Comparison of ENCODE assay signal across 27 cellular contexts in genomic region chr19:31170046-31170445, GRCh38.
"Had no signal": no experiment of that assay in that cellular context is flagged by ENCODE, and none has a peak within 500 bp of the region (broad histone marks: within the 10 kb centered on the region; RNA-seq: fewer than 3 reads in every experiment).

No MANE protein-coding gene starts in this region.

- H3K27ac Mint-ChIP-seq: natural killer cell treated with Interleukin-12 subunit alpha and Interleukin-12 subunit beta and Interleukin-15 and Interleukin-18, amount 100 ng/mL, for 72 hours; nephron progenitor cell; stimulated activated effector memory CD8-positive, alpha-beta T cell treated with anti-CD3 and anti-CD28 coated beads, Interleukin-12 subunit alpha, Interleukin-12 subunit beta, amount 100 ng/mL, for 72 hours; stimulated activated naive B cell treated with anti-CD40 and anti-IgM and Interleukin-4, amounts not matched to agents 10 μg/mL and 1 μg/mL and 100 μg/mL, for 72 hours; stimulated activated naive CD8-positive, alpha-beta T cell treated with anti-CD3 and anti-CD28 coated beads, Interleukin-15, Interleukin-2, amounts not matched to agents 100 ng/mL and 50 ng/mL, for 24 hours had no signal

- H3K36me3 ChIP-seq: neutrophil, pancreas, prostate gland, right lobe of liver, sigmoid colon, stomach, thoracic aorta, thyroid gland, tibial nerve, upper lobe of left lung, vagina had no signal

- H3K4me1 Mint-ChIP-seq: neural crest cell; stimulated activated naive B cell treated with anti-CD40 and anti-IgM and Interleukin-4, amounts not matched to agents 10 μg/mL and 1 μg/mL and 100 μg/mL, for 72 hours had no signal

- H3K4me1 ChIP-seq: pancreas, prostate gland, right lobe of liver, sigmoid colon, stomach, thyroid gland, tibial nerve, upper lobe of left lung, vagina had no signal

- H3K36me3 Mint-ChIP-seq: natural killer cell treated with Interleukin-12 subunit alpha and Interleukin-12 subunit beta and Interleukin-15 and Interleukin-18, amount 100 ng/mL, for 72 hours; stimulated activated effector memory CD8-positive, alpha-beta T cell treated with anti-CD3 and anti-CD28 coated beads, Interleukin-12 subunit alpha, Interleukin-12 subunit beta, amount 100 ng/mL, for 72 hours; stimulated activated naive B cell treated with anti-CD40 and anti-IgM and Interleukin-4, amounts not matched to agents 10 μg/mL and 1 μg/mL and 100 μg/mL, for 72 hours had no signal

- H3K4me3 ChIP-seq: pancreas, prostate gland, right lobe of liver, sigmoid colon, stomach, thoracic aorta, thyroid gland, tibial nerve, upper lobe of left lung, vagina had no signal

- ATAC-seq: natural killer cell treated with Interleukin-12 subunit alpha and Interleukin-12 subunit beta and Interleukin-15 and Interleukin-18, amount 100 ng/mL, for 72 hours; pancreas; right cardiac atrium; right lobe of liver; stimulated activated effector memory CD8-positive, alpha-beta T cell treated with anti-CD3 and anti-CD28 coated beads, Interleukin-12 subunit alpha, Interleukin-12 subunit beta, amount 100 ng/mL, for 72 hours; stimulated activated naive B cell treated with anti-CD40 and anti-IgM and Interleukin-4, amounts not matched to agents 10 μg/mL and 1 μg/mL and 100 μg/mL, for 72 hours had no signal

- H3K27ac ChIP-seq: neutrophil, pancreas, prostate gland, right lobe of liver, sigmoid colon, stomach, thoracic aorta, thyroid gland, tibial nerve, upper lobe of left lung, vagina had no signal

- H3K27me3 Mint-ChIP-seq: stimulated activated naive B cell treated with anti-CD40 and anti-IgM and Interleukin-4, amounts not matched to agents 10 μg/mL and 1 μg/mL and 100 μg/mL, for 72 hours had no signal

- H3K4me3 Mint-ChIP-seq: natural killer cell treated with Interleukin-12 subunit alpha and Interleukin-12 subunit beta and Interleukin-15 and Interleukin-18, amount 100 ng/mL, for 72 hours; nephron progenitor cell; neural crest cell; stimulated activated effector memory CD8-positive, alpha-beta T cell treated with anti-CD3 and anti-CD28 coated beads, Interleukin-12 subunit alpha, Interleukin-12 subunit beta, amount 100 ng/mL, for 72 hours; stimulated activated naive B cell treated with anti-CD40 and anti-IgM and Interleukin-4, amounts not matched to agents 10 μg/mL and 1 μg/mL and 100 μg/mL, for 72 hours; stimulated activated naive CD8-positive, alpha-beta T cell treated with anti-CD3 and anti-CD28 coated beads, Interleukin-15, Interleukin-2, amounts not matched to agents 100 ng/mL and 50 ng/mL, for 24 hours had no signal

- H3K9me3 ChIP-seq: neutrophil, pancreas, prostate gland, right lobe of liver, sigmoid colon, stomach, thoracic aorta, thyroid gland, tibial nerve, upper lobe of left lung, vagina had no signal

- DNase-seq: nephron progenitor cell; nucleus accumbens; pancreas; retina; right cardiac atrium; right lobe of liver; sigmoid colon; small intestine; stimulated activated CD4-positive, alpha-beta T cell treated with anti-CD3 and anti-CD28 coated beads, Interleukin-15, amount 100 ng/mL, for 24 hours; stimulated activated CD4-positive, alpha-beta T cell treated with anti-CD3 and anti-CD28 coated beads, Interleukin-2, amount 100 ng/mL, for 24 hours; stimulated activated CD4-positive, alpha-beta T cell treated with anti-CD3 and anti-CD28 coated beads, Interleukin-2, amount 100 ng/mL, for 48 hours; stimulated activated CD4-positive, alpha-beta T cell treated with anti-CD3 and anti-CD28 coated beads, Interleukin-4, amount 100 ng/mL, for 24 hours; stimulated activated naive B cell treated with anti-CD40 and anti-IgM and Interleukin-4, amounts not matched to agents 10 μg/mL and 1 μg/mL and 100 μg/mL, for 72 hours; stimulated activated naive CD4-positive, alpha-beta T cell treated with Interleukin-2 at 50 U/mL for 16 hours; stomach; thyroid gland; trophoblast cell; upper lobe of left lung had no signal

- H3K27me3 ChIP-seq: pancreas, right lobe of liver, sigmoid colon, thyroid gland, tibial nerve, upper lobe of left lung, vagina had no signal

- H3K9me3 Mint-ChIP-seq: natural killer cell treated with Interleukin-12 subunit alpha and Interleukin-12 subunit beta and Interleukin-15 and Interleukin-18, amount 100 ng/mL, for 72 hours; nephron progenitor cell; neural crest cell; stimulated activated effector memory CD8-positive, alpha-beta T cell treated with anti-CD3 and anti-CD28 coated beads, Interleukin-12 subunit alpha, Interleukin-12 subunit beta, amount 100 ng/mL, for 72 hours; stimulated activated naive B cell treated with anti-CD40 and anti-IgM and Interleukin-4, amounts not matched to agents 10 μg/mL and 1 μg/mL and 100 μg/mL, for 72 hours; stimulated activated naive CD8-positive, alpha-beta T cell treated with anti-CD3 and anti-CD28 coated beads, Interleukin-15, Interleukin-2, amounts not matched to agents 100 ng/mL and 50 ng/mL, for 24 hours had no signal
